9 cellular contexts compared by ENCODE assay signal in the genomic region with DNA sequence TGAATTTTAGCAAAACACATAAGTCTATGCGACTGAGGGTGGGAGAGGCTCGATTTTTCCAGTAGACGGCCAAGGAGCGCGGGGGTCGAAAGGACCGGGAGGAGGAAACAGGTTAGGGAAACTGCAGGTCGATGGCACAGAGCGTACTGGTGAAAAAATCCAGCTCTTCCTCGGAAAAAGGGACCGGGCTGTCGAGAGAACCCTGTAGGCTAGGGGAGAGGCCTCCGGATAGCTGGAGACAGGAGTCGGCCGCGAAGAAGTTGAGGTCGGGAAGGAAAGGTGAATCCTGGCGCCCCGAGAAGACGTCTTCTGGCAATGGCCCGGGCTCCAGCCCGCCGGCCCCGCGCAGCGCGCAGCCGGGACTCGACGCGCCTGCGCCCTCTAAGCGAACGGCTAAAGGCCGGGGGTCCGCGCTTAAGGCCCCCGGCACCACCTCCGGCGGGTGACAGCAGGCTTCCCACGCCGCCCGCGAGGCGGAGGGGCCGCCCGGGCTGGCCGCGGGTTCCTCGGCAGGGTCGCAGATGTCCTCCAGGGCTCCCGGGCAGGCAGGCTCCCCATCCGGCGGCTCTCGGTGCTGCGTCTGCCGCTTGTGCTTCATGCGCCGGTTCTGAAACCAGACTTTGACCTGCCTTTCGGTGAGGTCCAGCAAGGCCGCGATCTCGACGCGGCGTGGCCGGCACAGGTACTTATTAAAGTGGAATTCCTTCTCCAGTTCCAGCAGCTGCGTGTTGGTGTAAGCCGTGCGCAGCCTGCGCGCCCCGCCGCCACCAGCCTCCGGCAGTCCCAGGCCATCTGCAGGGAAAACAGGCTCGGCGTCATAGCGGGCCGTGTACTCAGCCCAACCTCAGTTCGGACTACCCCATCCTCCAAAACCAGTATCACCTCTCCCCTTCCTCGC. TPM values are rescaled to one million over a fixed set of nuclear protein-coding genes. Genes with fewer than 3 reads are reported as not detected.
DNase-seq lines count a peak whose midpoint lies in the region; ATAC-seq and TF ChIP-seq lines count a peak whose summit lies in the region.
"Had no signal": no experiment of that assay in that cellular context is flagged by ENCODE, and none has a peak within 500 bp of the region (broad histone marks: within the 10 kb centered on the region; RNA-seq: fewer than 3 reads in every experiment).

No MANE protein-coding gene starts in this region.

- peak overlapping the region; percentile 16 to 21 for H3K4me3 ChIP-seq in body of pancreas

- H3K4me3 Mint-ChIP-seq in T-helper 2 cell treated with Interferon-gamma antibody and Interleukin-4, amounts not matched to agents 5 μg/mL and 100 μg/mL, for 36 hours: peak overlapping the region; percentile 99

- ATAC-seq in HG02938 (IDR thresholded peaks at IDR 0.05; ENCODE audit: unreplicated experiment) (peak; percentile 51), body of pancreas (peak; percentile 19)

- no peaks in the 10 kb centered on the region for H3K9me3 Mint-ChIP-seq in T-helper 2 cell treated with Interferon-gamma antibody and Interleukin-4, amounts not matched to agents 5 μg/mL and 100 μg/mL, for 36 hours

- peaks cover 8% of the 10 kb centered on the region for H3K27me3 Mint-ChIP-seq in T-helper 2 cell treated with Interferon-gamma antibody and Interleukin-4, amounts not matched to agents 5 μg/mL and 100 μg/mL, for 36 hours (ENCODE audit: low read depth)

- H3K9me3 ChIP-seq in body of pancreas: no peaks in the 10 kb centered on the region

- peak overlapping the region; percentile 98 for H3K27ac Mint-ChIP-seq in T-helper 2 cell treated with Interferon-gamma antibody and Interleukin-4, amounts not matched to agents 5 μg/mL and 100 μg/mL, for 36 hours

- H3K36me3 Mint-ChIP-seq in T-helper 2 cell treated with Interferon-gamma antibody and Interleukin-4, amounts not matched to agents 5 μg/mL and 100 μg/mL, for 36 hours (ENCODE audit: low read depth): peaks cover 21% of the 10 kb centered on the region

- peaks cover 18% of the 10 kb centered on the region for H3K4me1 ChIP-seq in body of pancreas

- peaks cover 0 to 24% of the 10 kb centered on the region in 2 donors for H3K27me3 ChIP-seq in body of pancreas

- no peak for TF ChIP-seq POLR2A in body of pancreas (IDR thresholded peaks at IDR 0.05)

- intact Hi-C loops in body of pancreas (cut with DNase I): no loop called here

- peak; percentile 44 for TF ChIP-seq CTCF in GM12873 (IDR thresholded peaks at IDR 0.05; ENCODE audit: insufficient read depth, low read depth, low read length, missing control alignments)
- TF ChIP-seq CTCF in body of pancreas (IDR thresholded peaks at IDR 0.05): peak in 1 of 7 experiments; percentile 8

- H3K36me3 ChIP-seq in body of pancreas (replicated peaks in 1 of 2; ENCODE audit: insufficient read depth in 1 of 2, low read depth in 2 of 2): no peaks in the 10 kb centered on the region

- DNase-seq in T-helper 2 cell treated with Interferon-gamma antibody and Interleukin-4, amounts not matched to agents 5 μg/mL and 100 μg/mL, for 36 hours (ENCODE audit: low spot score): peak; percentile 64
- DNase-seq in body of pancreas: peak in 2 of 4 donors; percentile 34 to 38
- DNase-seq in iris pigment epithelial cell (ENCODE audit: low read depth): peak; percentile 65
- DNase-seq in stimulated activated CD4-positive, alpha-beta T cell treated with anti-CD3 and anti-CD28 coated beads, Interleukin-2, amount 100 ng/mL, for 24 hours: peak; percentile 56 to 71
- DNase-seq in NCI-H2107 treated with DMSO at 0.1 percent for 48 hours (lab: John Stamatoyannopoulos, UW; ENCODE audit: unreplicated experiment): no peak
- no peak for DNase-seq in NCI-H2029 (lab: John Stamatoyannopoulos, UW)

- peaks cover 51% of the 10 kb centered on the region for H3K4me1 Mint-ChIP-seq in T-helper 2 cell treated with Interferon-gamma antibody and Interleukin-4, amounts not matched to agents 5 μg/mL and 100 μg/mL, for 36 hours (ENCODE audit: low read depth)

- peak overlapping the region in 3 of 4 donors; percentile 48 to 67 (median 56) for H3K27ac ChIP-seq in body of pancreas

- WGBS in body of pancreas, 2 donors: 2 to 3% methylated on average over 36 to 80 of the region's 81 CpGs

RNA-seq across cellular contexts. Expression of a gene that starts 1.7 kb away (rescaled TPM):
- 10 to 100 TPM; 13.7 to 32.3 TPM for total RNA-seq in body of pancreas

RNA-seq across cellular contexts. Expression of a gene that starts 12.4 kb away (rescaled TPM):
- total RNA-seq in body of pancreas: not detected
- total RNA-seq: activated CD8-positive, alpha-beta memory T cell treated with anti-CD3 and anti-CD28 coated beads for 36 hours had no signal

RNA-seq across cellular contexts. Expression of a gene that starts 34.9 kb away (rescaled TPM):
- 1 to 10 TPM in 1 of 2 donors, under 1 TPM in 1; 0.26 to 2.3 TPM for total RNA-seq in body of pancreas

RNA-seq across cellular contexts. Expression of a gene that starts 46.8 kb away (rescaled TPM):
- 1 to 10 TPM in 1 of 2 donors, not detected in 1; 2.9 TPM for total RNA-seq in body of pancreas

RNA-seq across cellular contexts. Expression of a gene that starts 50.4 kb away (rescaled TPM):
- total RNA-seq in body of pancreas: under 1 TPM in 1 of 2 donors, not detected in 1; 0.99 TPM
- total RNA-seq: activated CD8-positive, alpha-beta memory T cell treated with anti-CD3 and anti-CD28 coated beads for 36 hours had no signal

Comparison
In these comparisons a context has a peak if more than half of its experiments do, and no peak if none do; other contexts are left out.
1. DNase-seq: peak in T-helper 2 cell treated with Interferon-gamma antibody and Interleukin-4, amounts not matched to agents 5 μg/mL and 100 μg/mL, for 36 hours (single experiment), iris pigment epithelial cell (single experiment) and stimulated activated CD4-positive, alpha-beta T cell treated with anti-CD3 and anti-CD28 coated beads, Interleukin-2, amount 100 ng/mL, for 24 hours (2 of 2); none in NCI-H2107 treated with DMSO at 0.1 percent for 48 hours (single experiment) and NCI-H2029 (single experiment).